ENCODE assay signal across 1 cellular context in genomic region chr4:123401466-123402175, GRCh38.
TF ChIP-seq lines count a peak whose summit lies in the region.

No MANE protein-coding gene starts in this region.

TF ChIP-seq in WTC11, 78 proteins besides CTCF, POLR2A, EP300 and RAD21 (continued from another document):
- TF ChIP-seq AFF4 (CRISPR knock-in tag; IDR thresholded peaks at IDR 0.05; ENCODE audit: borderline replicate concordance), result no peak
- TF ChIP-seq JUN (CRISPR knock-in tag; IDR thresholded peaks at IDR 0.05), result no peak
- TF ChIP-seq NFE2L1 (CRISPR knock-in tag; IDR thresholded peaks at IDR 0.05), result no peak
- no peak for TF ChIP-seq ARID4B (CRISPR knock-in tag; IDR thresholded peaks at IDR 0.05; ENCODE audit: borderline replicate concordance)
- TF ChIP-seq PREB (CRISPR knock-in tag; IDR thresholded peaks at IDR 0.05; ENCODE audit: borderline replicate concordance), result no peak
- TF ChIP-seq ATF3 (CRISPR knock-in tag; conservative IDR thresholded peaks at IDR 0.05), result no peak
- TF ChIP-seq TEAD1 (CRISPR knock-in tag; IDR thresholded peaks at IDR 0.05), result no peak
- no peak for TF ChIP-seq SOX15 (CRISPR knock-in tag; IDR thresholded peaks at IDR 0.05)
- no peak for TF ChIP-seq USF2 (CRISPR knock-in tag; IDR thresholded peaks at IDR 0.05)
